In the genomic region with DNA sequence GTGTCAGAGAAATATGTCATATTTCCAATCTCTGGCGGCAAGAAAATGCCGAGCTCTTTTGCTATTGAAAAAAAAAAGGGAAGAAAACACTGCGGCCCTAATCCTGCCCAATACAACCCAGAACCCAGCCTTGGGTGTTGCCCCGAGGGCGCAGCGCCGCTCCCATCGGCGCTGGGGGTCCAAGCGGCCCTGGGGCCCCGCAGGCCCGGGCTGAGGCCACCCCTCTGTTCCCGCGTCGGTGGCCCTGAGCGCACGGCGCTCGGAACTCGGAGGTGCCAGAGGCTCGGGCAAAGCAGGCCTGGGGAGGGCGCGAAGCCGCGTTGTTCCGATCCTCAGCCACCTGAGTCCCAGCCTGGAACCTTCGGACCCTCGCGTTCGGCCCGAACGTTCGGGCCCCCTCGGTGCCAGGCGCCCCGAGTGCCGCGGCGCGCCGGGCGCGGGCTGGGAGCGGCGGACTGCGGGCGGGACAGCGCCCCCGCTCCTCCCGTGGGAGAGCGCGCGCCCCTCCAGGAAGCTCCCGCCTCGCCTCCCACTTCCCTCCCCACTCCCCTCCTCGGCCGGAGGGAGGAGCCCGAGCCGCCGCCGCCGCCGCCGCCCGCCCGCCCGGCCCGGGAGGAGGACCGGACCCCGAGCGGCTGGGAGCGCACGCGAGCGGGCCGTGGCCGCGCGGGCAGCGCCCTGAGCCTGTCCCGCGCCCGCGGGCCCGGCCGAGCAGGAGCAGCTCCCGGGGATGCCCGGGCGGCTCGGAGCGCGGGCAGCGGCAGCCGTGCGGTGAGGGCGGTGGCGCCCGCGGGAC, we compare ENCODE assay signal across 1 cellular context.
TF ChIP-seq lines count a peak whose summit lies in the region.

A gene (plus strand): TSS at position 594 of the 796 bp plus-strand sequence. CDS start 18,160 bp downstream, outside the sequence.

TF ChIP-seq in K562, 482 proteins besides CTCF, POLR2A, EP300 and RAD21 (continued from another document and continues in another):
- TF ChIP-seq, protein P1, sequence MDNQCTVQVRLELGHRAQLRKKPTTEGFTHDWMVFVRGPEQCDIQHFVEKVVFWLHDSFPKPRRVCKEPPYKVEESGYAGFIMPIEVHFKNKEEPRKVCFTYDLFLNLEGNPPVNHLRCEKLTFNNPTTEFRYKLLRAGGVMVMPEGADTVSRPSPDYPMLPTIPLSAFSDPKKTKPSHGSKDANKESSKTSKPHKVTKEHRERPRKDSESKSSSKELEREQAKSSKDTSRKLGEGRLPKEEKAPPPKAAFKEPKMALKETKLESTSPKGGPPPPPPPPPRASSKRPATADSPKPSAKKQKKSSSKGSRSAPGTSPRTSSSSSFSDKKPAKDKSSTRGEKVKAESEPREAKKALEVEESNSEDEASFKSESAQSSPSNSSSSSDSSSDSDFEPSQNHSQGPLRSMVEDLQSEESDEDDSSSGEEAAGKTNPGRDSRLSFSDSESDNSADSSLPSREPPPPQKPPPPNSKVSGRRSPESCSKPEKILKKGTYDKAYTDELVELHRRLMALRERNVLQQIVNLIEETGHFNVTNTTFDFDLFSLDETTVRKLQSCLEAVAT (IDR thresholded peaks at IDR 0.05): no peak
- TF ChIP-seq, protein P2, sequence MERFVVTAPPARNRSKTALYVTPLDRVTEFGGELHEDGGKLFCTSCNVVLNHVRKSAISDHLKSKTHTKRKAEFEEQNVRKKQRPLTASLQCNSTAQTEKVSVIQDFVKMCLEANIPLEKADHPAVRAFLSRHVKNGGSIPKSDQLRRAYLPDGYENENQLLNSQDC (CRISPR knock-in tag; IDR thresholded peaks at IDR 0.05): no peak
- TF ChIP-seq CREBBP (IDR thresholded peaks at IDR 0.05; ENCODE audit: low read depth, low read length): no peak
- TF ChIP-seq SUPT5H (IDR thresholded peaks at IDR 0.05): no peak
- no peak for TF ChIP-seq NCOA6 (IDR thresholded peaks at IDR 0.05)
- no peak for TF ChIP-seq ZNF212 (CRISPR knock-in tag; IDR thresholded peaks at IDR 0.05)
- no peak for TF ChIP-seq ZNF780A (CRISPR knock-in tag; IDR thresholded peaks at IDR 0.05)
- TF ChIP-seq OTX1 (CRISPR knock-in tag; IDR thresholded peaks at IDR 0.05): no peak
- no peak for TF ChIP-seq KAT8 (IDR thresholded peaks at IDR 0.05; ENCODE audit: low read depth)
- TF ChIP-seq NR4A1 (CRISPR knock-in tag; IDR thresholded peaks at IDR 0.05): no peak
- TF ChIP-seq NR4A1 (tag; IDR thresholded peaks at IDR 0.05): no peak
- no peak for TF ChIP-seq ZC3H4 (CRISPR knock-in tag; IDR thresholded peaks at IDR 0.05; ENCODE audit: borderline replicate concordance)
- no peak for TF ChIP-seq NR3C1 (CRISPR knock-in tag; IDR thresholded peaks at IDR 0.05)
- no peak for TF ChIP-seq NR2C2 (CRISPR knock-in tag; IDR thresholded peaks at IDR 0.05)
- no peak for TF ChIP-seq NR2C2 (tag; IDR thresholded peaks at IDR 0.05)
- TF ChIP-seq FOXJ3 (CRISPR knock-in tag; IDR thresholded peaks at IDR 0.05): no peak
- TF ChIP-seq POLR2H (tag; IDR thresholded peaks at IDR 0.05; ENCODE audit: low read depth): no peak
- no peak for TF ChIP-seq ZNF121 (CRISPR knock-in tag; conservative IDR thresholded peaks at IDR 0.05)
- TF ChIP-seq ZFP30 (CRISPR knock-in tag; IDR thresholded peaks at IDR 0.05; ENCODE audit: borderline replicate concordance): no peak
- no peak for TF ChIP-seq TEAD4 (IDR thresholded peaks at IDR 0.05; ENCODE audit: low read length)
- TF ChIP-seq TEAD4 (CRISPR knock-in tag; IDR thresholded peaks at IDR 0.05; ENCODE audit: borderline replicate concordance): no peak
- TF ChIP-seq, protein P3, sequence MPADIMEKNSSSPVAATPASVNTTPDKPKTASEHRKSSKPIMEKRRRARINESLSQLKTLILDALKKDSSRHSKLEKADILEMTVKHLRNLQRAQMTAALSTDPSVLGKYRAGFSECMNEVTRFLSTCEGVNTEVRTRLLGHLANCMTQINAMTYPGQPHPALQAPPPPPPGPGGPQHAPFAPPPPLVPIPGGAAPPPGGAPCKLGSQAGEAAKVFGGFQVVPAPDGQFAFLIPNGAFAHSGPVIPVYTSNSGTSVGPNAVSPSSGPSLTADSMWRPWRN (IDR thresholded peaks at IDR 0.05; ENCODE audit: low read depth): no peak
- no peak for TF ChIP-seq NUFIP1 (IDR thresholded peaks at IDR 0.05; ENCODE audit: partially characterized antibody)
- no peak for TF ChIP-seq CHD1 (IDR thresholded peaks at IDR 0.05; ENCODE audit: low read length)
- no peak for TF ChIP-seq SIX5 (IDR thresholded peaks at IDR 0.05; ENCODE audit: borderline replicate concordance in 1 of 2, insufficient read depth in 1 of 2, low read depth in 1 of 2, low read length in 2 of 2)
- TF ChIP-seq RBM15 (IDR thresholded peaks at IDR 0.05; ENCODE audit: insufficient read depth, low read length): no peak
- TF ChIP-seq, protein P4, sequence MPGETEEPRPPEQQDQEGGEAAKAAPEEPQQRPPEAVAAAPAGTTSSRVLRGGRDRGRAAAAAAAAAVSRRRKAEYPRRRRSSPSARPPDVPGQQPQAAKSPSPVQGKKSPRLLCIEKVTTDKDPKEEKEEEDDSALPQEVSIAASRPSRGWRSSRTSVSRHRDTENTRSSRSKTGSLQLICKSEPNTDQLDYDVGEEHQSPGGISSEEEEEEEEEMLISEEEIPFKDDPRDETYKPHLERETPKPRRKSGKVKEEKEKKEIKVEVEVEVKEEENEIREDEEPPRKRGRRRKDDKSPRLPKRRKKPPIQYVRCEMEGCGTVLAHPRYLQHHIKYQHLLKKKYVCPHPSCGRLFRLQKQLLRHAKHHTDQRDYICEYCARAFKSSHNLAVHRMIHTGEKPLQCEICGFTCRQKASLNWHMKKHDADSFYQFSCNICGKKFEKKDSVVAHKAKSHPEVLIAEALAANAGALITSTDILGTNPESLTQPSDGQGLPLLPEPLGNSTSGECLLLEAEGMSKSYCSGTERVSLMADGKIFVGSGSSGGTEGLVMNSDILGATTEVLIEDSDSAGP (CRISPR knock-in tag; IDR thresholded peaks at IDR 0.05): no peak
- TF ChIP-seq RBM34 (IDR thresholded peaks at IDR 0.05; ENCODE audit: borderline replicate concordance, insufficient read depth, low read length): no peak
- TF ChIP-seq ZKSCAN1 (IDR thresholded peaks at IDR 0.05; ENCODE audit: low read depth, low read length): no peak
- TF ChIP-seq HSF4 (CRISPR knock-in tag; IDR thresholded peaks at IDR 0.05; ENCODE audit: borderline replicate concordance): no peak
- TF ChIP-seq, protein P5, sequence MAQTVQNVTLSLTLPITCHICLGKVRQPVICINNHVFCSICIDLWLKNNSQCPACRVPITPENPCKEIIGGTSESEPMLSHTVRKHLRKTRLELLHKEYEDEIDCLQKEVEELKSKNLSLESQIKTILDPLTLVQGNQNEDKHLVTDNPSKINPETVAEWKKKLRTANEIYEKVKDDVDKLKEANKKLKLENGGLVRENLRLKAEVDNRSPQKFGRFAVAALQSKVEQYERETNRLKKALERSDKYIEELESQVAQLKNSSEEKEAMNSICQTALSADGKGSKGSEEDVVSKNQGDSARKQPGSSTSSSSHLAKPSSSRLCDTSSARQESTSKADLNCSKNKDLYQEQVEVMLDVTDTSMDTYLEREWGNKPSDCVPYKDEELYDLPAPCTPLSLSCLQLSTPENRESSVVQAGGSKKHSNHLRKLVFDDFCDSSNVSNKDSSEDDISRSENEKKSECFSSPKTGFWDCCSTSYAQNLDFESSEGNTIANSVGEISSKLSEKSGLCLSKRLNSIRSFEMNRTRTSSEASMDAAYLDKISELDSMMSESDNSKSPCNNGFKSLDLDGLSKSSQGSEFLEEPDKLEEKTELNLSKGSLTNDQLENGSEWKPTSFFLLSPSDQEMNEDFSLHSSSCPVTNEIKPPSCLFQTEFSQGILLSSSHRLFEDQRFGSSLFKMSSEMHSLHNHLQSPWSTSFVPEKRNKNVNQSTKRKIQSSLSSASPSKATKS (CRISPR knock-in tag; IDR thresholded peaks at IDR 0.05): no peak
- TF ChIP-seq ZNF766 (CRISPR knock-in tag; conservative IDR thresholded peaks at IDR 0.05): no peak
- TF ChIP-seq ZNF12 (CRISPR knock-in tag; IDR thresholded peaks at IDR 0.05): 0 out of 2 replicates have a peak, but pooled peaks have one; percentile 47
- TF ChIP-seq HMG20A (CRISPR knock-in tag; conservative IDR thresholded peaks at IDR 0.05): no peak
- no peak for TF ChIP-seq CHCHD3 (CRISPR knock-in tag; IDR thresholded peaks at IDR 0.05)
- TF ChIP-seq SNRNP70 (optimal IDR thresholded peaks at IDR 0.05; ENCODE audit: low read depth, low read length): no peak
- TF ChIP-seq ZFX (CRISPR knock-in tag; IDR thresholded peaks at IDR 0.05): peak; percentile 47
- TF ChIP-seq, protein P6, sequence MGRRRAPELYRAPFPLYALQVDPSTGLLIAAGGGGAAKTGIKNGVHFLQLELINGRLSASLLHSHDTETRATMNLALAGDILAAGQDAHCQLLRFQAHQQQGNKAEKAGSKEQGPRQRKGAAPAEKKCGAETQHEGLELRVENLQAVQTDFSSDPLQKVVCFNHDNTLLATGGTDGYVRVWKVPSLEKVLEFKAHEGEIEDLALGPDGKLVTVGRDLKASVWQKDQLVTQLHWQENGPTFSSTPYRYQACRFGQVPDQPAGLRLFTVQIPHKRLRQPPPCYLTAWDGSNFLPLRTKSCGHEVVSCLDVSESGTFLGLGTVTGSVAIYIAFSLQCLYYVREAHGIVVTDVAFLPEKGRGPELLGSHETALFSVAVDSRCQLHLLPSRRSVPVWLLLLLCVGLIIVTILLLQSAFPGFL (CRISPR knock-in tag; IDR thresholded peaks at IDR 0.05): no peak
- TF ChIP-seq KLF6 (CRISPR knock-in tag; IDR thresholded peaks at IDR 0.05; ENCODE audit: borderline replicate concordance): no peak
- TF ChIP-seq, protein P7, sequence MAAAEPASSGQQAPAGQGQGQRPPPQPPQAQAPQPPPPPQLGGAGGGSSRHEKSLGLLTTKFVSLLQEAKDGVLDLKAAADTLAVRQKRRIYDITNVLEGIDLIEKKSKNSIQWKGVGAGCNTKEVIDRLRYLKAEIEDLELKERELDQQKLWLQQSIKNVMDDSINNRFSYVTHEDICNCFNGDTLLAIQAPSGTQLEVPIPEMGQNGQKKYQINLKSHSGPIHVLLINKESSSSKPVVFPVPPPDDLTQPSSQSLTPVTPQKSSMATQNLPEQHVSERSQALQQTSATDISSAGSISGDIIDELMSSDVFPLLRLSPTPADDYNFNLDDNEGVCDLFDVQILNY (CRISPR knock-in tag; IDR thresholded peaks at IDR 0.05): no peak
- TF ChIP-seq, protein P8, sequence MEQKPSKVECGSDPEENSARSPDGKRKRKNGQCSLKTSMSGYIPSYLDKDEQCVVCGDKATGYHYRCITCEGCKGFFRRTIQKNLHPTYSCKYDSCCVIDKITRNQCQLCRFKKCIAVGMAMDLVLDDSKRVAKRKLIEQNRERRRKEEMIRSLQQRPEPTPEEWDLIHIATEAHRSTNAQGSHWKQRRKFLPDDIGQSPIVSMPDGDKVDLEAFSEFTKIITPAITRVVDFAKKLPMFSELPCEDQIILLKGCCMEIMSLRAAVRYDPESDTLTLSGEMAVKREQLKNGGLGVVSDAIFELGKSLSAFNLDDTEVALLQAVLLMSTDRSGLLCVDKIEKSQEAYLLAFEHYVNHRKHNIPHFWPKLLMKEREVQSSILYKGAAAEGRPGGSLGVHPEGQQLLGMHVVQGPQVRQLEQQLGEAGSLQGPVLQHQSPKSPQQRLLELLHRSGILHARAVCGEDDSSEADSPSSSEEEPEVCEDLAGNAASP (IDR thresholded peaks at IDR 0.05): no peak
- no peak for TF ChIP-seq KAT7 (CRISPR knock-in tag; IDR thresholded peaks at IDR 0.05; ENCODE audit: borderline replicate concordance)
- TF ChIP-seq BMI1 (IDR thresholded peaks at IDR 0.05; ENCODE audit: low read length): no peak
- TF ChIP-seq HOXB6 (CRISPR knock-in tag; IDR thresholded peaks at IDR 0.05; ENCODE audit: borderline replicate concordance): no peak
- TF ChIP-seq CTBP1 (IDR thresholded peaks at IDR 0.05; ENCODE audit: borderline replicate concordance): peak; percentile 78
- TF ChIP-seq ZNF253 (CRISPR knock-in tag; conservative IDR thresholded peaks at IDR 0.05): no peak
- TF ChIP-seq, protein P9, sequence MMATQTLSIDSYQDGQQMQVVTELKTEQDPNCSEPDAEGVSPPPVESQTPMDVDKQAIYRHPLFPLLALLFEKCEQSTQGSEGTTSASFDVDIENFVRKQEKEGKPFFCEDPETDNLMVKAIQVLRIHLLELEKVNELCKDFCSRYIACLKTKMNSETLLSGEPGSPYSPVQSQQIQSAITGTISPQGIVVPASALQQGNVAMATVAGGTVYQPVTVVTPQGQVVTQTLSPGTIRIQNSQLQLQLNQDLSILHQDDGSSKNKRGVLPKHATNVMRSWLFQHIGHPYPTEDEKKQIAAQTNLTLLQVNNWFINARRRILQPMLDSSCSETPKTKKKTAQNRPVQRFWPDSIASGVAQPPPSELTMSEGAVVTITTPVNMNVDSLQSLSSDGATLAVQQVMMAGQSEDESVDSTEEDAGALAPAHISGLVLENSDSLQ (IDR thresholded peaks at IDR 0.05): no peak
- TF ChIP-seq TCF3 (CRISPR knock-in tag; IDR thresholded peaks at IDR 0.05): no peak
- no peak for TF ChIP-seq BCL6 (CRISPR knock-in tag; IDR thresholded peaks at IDR 0.05)
- no peak for TF ChIP-seq ZNF263 (CRISPR knock-in tag; IDR thresholded peaks at IDR 0.05; ENCODE audit: borderline replicate concordance)
- TF ChIP-seq SPI1 (IDR thresholded peaks at IDR 0.05; ENCODE audit: borderline replicate concordance, low read depth, low read length): peak; percentile 45; the same call in 1 of the 2 replicates
- no peak for TF ChIP-seq ZNF133 (CRISPR knock-in tag; IDR thresholded peaks at IDR 0.05)
- no peak for TF ChIP-seq MBD2 (IDR thresholded peaks at IDR 0.05; ENCODE audit: borderline replicate concordance, low read depth)
- TF ChIP-seq, protein P10, sequence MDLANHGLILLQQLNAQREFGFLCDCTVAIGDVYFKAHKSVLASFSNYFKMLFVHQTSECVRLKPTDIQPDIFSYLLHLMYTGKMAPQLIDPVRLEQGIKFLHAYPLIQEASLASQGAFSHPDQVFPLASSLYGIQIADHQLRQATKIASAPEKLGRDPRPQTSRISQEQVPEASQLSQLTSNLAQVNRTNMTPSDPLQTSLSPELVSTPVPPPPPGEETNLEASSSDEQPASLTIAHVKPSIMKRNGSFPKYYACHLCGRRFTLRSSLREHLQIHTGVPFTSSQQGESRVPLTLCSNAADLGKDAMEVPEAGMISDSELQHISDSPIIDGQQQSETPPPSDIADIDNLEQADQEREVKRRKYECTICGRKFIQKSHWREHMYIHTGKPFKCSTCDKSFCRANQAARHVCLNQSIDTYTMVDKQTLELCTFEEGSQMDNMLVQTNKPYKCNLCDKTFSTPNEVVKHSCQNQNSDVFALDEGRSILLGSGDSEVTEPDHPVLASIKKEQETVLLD (IDR thresholded peaks at IDR 0.05): no peak
- TF ChIP-seq SAP30 (IDR thresholded peaks at IDR 0.05; ENCODE audit: borderline replicate concordance, insufficient read depth, low read depth, low read length, poor library complexity, severe bottlenecking): no peak
- TF ChIP-seq, protein P11, sequence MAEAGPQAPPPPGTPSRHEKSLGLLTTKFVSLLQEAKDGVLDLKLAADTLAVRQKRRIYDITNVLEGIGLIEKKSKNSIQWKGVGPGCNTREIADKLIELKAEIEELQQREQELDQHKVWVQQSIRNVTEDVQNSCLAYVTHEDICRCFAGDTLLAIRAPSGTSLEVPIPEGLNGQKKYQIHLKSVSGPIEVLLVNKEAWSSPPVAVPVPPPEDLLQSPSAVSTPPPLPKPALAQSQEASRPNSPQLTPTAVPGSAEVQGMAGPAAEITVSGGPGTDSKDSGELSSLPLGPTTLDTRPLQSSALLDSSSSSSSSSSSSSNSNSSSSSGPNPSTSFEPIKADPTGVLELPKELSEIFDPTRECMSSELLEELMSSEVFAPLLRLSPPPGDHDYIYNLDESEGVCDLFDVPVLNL (CRISPR knock-in tag; IDR thresholded peaks at IDR 0.05; ENCODE audit: low read depth): no peak
- no peak for TF ChIP-seq YBX1 (IDR thresholded peaks at IDR 0.05)
- no peak for TF ChIP-seq XRCC5 (IDR thresholded peaks at IDR 0.05; ENCODE audit: low read depth, low read length)
- TF ChIP-seq RHOXF2B (CRISPR knock-in tag; conservative IDR thresholded peaks at IDR 0.05): no peak
